7 cellular contexts compared by ENCODE assay signal in genomic region chr17:41678411-41678906, GRCh38. TPM values are rescaled to one million over a fixed set of nuclear protein-coding genes. Genes with fewer than 3 reads are reported as not detected.
DNase-seq lines count a peak whose midpoint lies in the region; ATAC-seq and TF ChIP-seq lines count a peak whose summit lies in the region.

No MANE protein-coding gene starts in this region.

- no peaks in the 10 kb centered on the region for H3K36me3 ChIP-seq in right lobe of liver

- H3K4me1 ChIP-seq in right lobe of liver: peaks cover 0 to 22% (median 3%) of the 10 kb centered on the region in 4 donors

- no peak for TF ChIP-seq CTCF in right lobe of liver (IDR thresholded peaks at IDR 0.05)

- peaks cover 4% of the 10 kb centered on the region for H3K36me3 Mint-ChIP-seq in activated naive CD8-positive, alpha-beta T cell treated with anti-CD3 and anti-CD28 coated beads, Interleukin-2, amount 50 U/mL, for 24 hours (ENCODE audit: low read depth)

- 46% methylated on average over 2 of the region's 2 CpGs for WGBS in right lobe of liver (ENCODE audit: insufficient coverage, low coverage, low lambda C conversion rate, missing lambda C conversion rate)

- peak overlapping the region; percentile 82 for H3K4me3 Mint-ChIP-seq in activated naive CD8-positive, alpha-beta T cell treated with anti-CD3 and anti-CD28 coated beads, Interleukin-2, amount 50 U/mL, for 24 hours

- in situ Hi-C loops in GM18951 (cut with MboI; ENCODE audit: low sequenced_read_pairs, unreplicated experiment): no loop called here

- H3K27ac ChIP-seq in right lobe of liver: peak overlapping the region; percentile 48 to 84 (median 63)

- peak; percentile 46 for DNase-seq in activated naive CD8-positive, alpha-beta T cell treated with anti-CD3 and anti-CD28 coated beads, Interleukin-2, amount 50 U/mL, for 24 hours
- DNase-seq in right lobe of liver: no peak
- DNase-seq in central memory CD4-positive, alpha-beta T cell: no peak
- no peak for DNase-seq in cortex of kidney (lab: John Stamatoyannopoulos, UW)

- no peaks in the 10 kb centered on the region for H3K27me3 ChIP-seq in right lobe of liver

- H3K9me3 Mint-ChIP-seq in activated naive CD8-positive, alpha-beta T cell treated with anti-CD3 and anti-CD28 coated beads, Interleukin-2, amount 50 U/mL, for 24 hours: no peaks in the 10 kb centered on the region

- peaks cover 42% of the 10 kb centered on the region for H3K4me1 Mint-ChIP-seq in activated naive CD8-positive, alpha-beta T cell treated with anti-CD3 and anti-CD28 coated beads, Interleukin-2, amount 50 U/mL, for 24 hours

- TF ChIP-seq POLR2A in GM18951 (IDR thresholded peaks at IDR 0.05; ENCODE audit: extremely low read depth, insufficient read depth, insufficient read length): peak; percentile 62
- peak; percentile 53 for TF ChIP-seq POLR2A in right lobe of liver (IDR thresholded peaks at IDR 0.05)

- H3K27me3 Mint-ChIP-seq in activated naive CD8-positive, alpha-beta T cell treated with anti-CD3 and anti-CD28 coated beads, Interleukin-2, amount 50 U/mL, for 24 hours: no peaks in the 10 kb centered on the region

- peak overlapping the region; percentile 21 to 22 (median 21) for H3K4me3 ChIP-seq in right lobe of liver

- ATAC-seq in HG03460 (IDR thresholded peaks at IDR 0.05; ENCODE audit: unreplicated experiment): peak; percentile 21
- peak; percentile 56 for ATAC-seq in activated naive CD8-positive, alpha-beta T cell treated with anti-CD3 and anti-CD28 coated beads, Interleukin-2, amount 50 U/mL, for 24 hours
- ATAC-seq in right lobe of liver: peak; percentile 20 to 43 (median 39)
- no peak for ATAC-seq in GM19328 (IDR thresholded peaks at IDR 0.05; ENCODE audit: unreplicated experiment)

- H3K9me3 ChIP-seq in right lobe of liver: no peaks in the 10 kb centered on the region

- H3K27ac Mint-ChIP-seq in activated naive CD8-positive, alpha-beta T cell treated with anti-CD3 and anti-CD28 coated beads, Interleukin-2, amount 50 U/mL, for 24 hours: peak overlapping the region; percentile 97

- intact Hi-C loops in right lobe of liver (cut with DNase I): no loop called here

RNA-seq across cellular contexts. Expression of gene EIF1, which starts 10.2 kb away (rescaled TPM):
- 100 to 1,000 TPM; 284 to 454 (median 404) TPM for total RNA-seq in right lobe of liver

RNA-seq across cellular contexts. Expression of gene GAST, which starts 33.7 kb away (rescaled TPM):
- not detected for total RNA-seq in right lobe of liver

RNA-seq across cellular contexts. Expression of gene KRT17, which starts 54.1 kb away (rescaled TPM):
- not detected for total RNA-seq in right lobe of liver

RNA-seq across cellular contexts. Expression of gene HAP1, which starts 56.0 kb away (rescaled TPM):
- under 1 TPM in 3 of 6 experiments, not detected in 3; 0.07 to 0.10 (median 0.07) TPM for total RNA-seq in right lobe of liver
